8 cellular contexts compared by ENCODE assay signal in genomic region chr4:26459054-26459755, GRCh38. TPM values are rescaled to one million over a fixed set of nuclear protein-coding genes. Genes with fewer than 3 reads are reported as not detected.
DNase-seq lines count a peak whose midpoint lies in the region; ATAC-seq, FAIRE-seq and TF ChIP-seq lines count a peak whose summit lies in the region.

No MANE protein-coding gene starts in this region.

- intact Hi-C loops in uterus (cut with DNase I; ENCODE audit: low total_unique reads): loop anchor here (10.0 kb wide), 1 partner anchor 266 kb away; no protein-coding TSS in a partner anchor

- ATAC-seq in HG03432 (IDR thresholded peaks at IDR 0.05; ENCODE audit: unreplicated experiment) (peak; percentile 80), left lobe of liver (peak; percentile 96)

- no peaks in the 10 kb centered on the region for H3K27me3 ChIP-seq in uterus

- H3K4me3 ChIP-seq in uterus: no peak overlapping the region

- peak overlapping the region; percentile 44 to 46 for H3K27ac ChIP-seq in uterus

- no peaks in the 10 kb centered on the region for H3K9me3 ChIP-seq in uterus

- TF ChIP-seq POLR2A in GM12891 (IDR thresholded peaks at IDR 0.05; ENCODE audit: low read depth, low read length) (no peak), uterus (IDR thresholded peaks at IDR 0.05) (no peak)

- DNase-seq in Ammon's horn (ENCODE audit: low spot score) (peak; percentile 59), GM12891 (ENCODE audit: insufficient read length, low spot score) (peak; percentile 40), NOMO-1 treated with dmso at 0.1 percent for 144 hours (lab: John Stamatoyannopoulos, UW; ENCODE audit: unreplicated experiment) (peak; percentile 37), left lobe of liver (ENCODE audit: low spot score) (no peak), uterus (no peak), activated gamma-delta T cell (lab: John Stamatoyannopoulos, UW) (no peak)
- DNase-seq in central memory CD4-positive, alpha-beta T cell: peak; percentile 25

- peak; percentile 57 to 69 (median 62) for TF ChIP-seq CTCF in uterus (IDR thresholded peaks at IDR 0.05)

- H3K36me3 ChIP-seq in uterus: no peaks in the 10 kb centered on the region

- H3K4me1 ChIP-seq in uterus: no peaks in the 10 kb centered on the region

- FAIRE-seq in GM12891 (lab: Jason Lieb, UNC): peak; percentile 84

TF ChIP-seq in GM12891, 5 proteins besides CTCF, POLR2A, EP300 and RAD21:
- TF ChIP-seq POLR2AphosphoS5 (IDR thresholded peaks at IDR 0.05; ENCODE audit: low read depth, low read length): no peak
- TF ChIP-seq SPI1 (IDR thresholded peaks at IDR 0.05; ENCODE audit: low read depth, low read length): no peak

RNA-seq across cellular contexts. Expression of gene CCKAR, which starts 31.1 kb away (rescaled TPM):
- polyA plus RNA-seq in GM12891 (2012; ENCODE audit: low read depth, missing spikeins): not detected
- total RNA-seq in left lobe of liver (not detected), uterus (not detected)

Comparison
In these comparisons a context has a peak if more than half of its experiments do, and no peak if none do; other contexts are left out.
1. DNase-seq: peak in Ammon's horn (single experiment), GM12891 (single experiment), NOMO-1 treated with dmso at 0.1 percent for 144 hours (single experiment) and central memory CD4-positive, alpha-beta T cell (single experiment); none in left lobe of liver (single experiment), uterus (0 of 2) and activated gamma-delta T cell (single experiment).